In the genomic region with DNA sequence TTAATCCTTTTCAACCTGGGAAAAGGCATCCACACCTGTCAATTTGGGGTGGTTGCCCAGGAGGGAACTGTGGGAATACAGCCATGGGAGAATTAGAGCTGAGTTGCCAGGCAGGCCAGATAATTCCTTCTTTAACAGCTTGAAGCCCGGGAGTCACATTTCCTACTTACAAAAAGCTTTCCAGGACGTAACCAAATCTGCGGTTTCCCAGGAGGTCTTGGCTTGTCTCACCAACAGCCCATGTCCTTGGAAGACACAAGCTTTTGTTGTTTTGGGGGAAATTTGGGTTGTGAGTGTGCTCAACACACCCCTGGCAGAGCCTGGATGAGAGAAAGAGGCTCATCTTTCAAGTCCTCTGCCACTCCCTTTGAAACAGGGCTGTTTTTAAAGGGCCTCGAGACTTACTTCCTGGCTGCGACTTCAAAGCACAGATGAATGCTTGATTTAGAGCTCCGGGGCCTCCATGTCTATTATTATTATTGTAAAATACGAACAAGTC, we compare ENCODE assay signal across 11 cellular contexts.
A peak's percentile ranks its signal among the peaks of the same experiment; 100 is the strongest.
DNase-seq lines count a peak whose midpoint lies in the region; ATAC-seq, FAIRE-seq and TF ChIP-seq lines count a peak whose summit lies in the region.
"Had no signal": no experiment of that assay in that cellular context is flagged by ENCODE, and none has a peak within 500 bp of the region (broad histone marks: within the 10 kb centered on the region; RNA-seq: fewer than 3 reads in every experiment).

No MANE protein-coding gene starts in this region.

- no peak overlapping the region for H3K27ac Mint-ChIP-seq in Calu3 (ENCODE audit: unreplicated experiment)

- intact Hi-C loops in Calu3 (cut with micrococcal nuclease; ENCODE audit: unreplicated experiment), result loop anchor here (10.0 kb wide), 1 partner anchor 177 kb away; no protein-coding TSS in a partner anchor

- CTCF ChIA-PET in Calu3 (lab: Charles Lee), result no interaction called here

- H2AFZ ChIP-seq in keratinocyte (ENCODE audit: control insufficient read depth, low read length), result peak overlapping the region; percentile 94

- H3K4me3 ChIP-seq in cardiac fibroblast (replicated peaks in 1 of 2; ENCODE audit: low read depth in 2 of 2, low read length in 2 of 2) (no peak overlapping the region), keratinocyte (ENCODE audit: control insufficient read depth in 2 of 3, extremely low read depth in 1 of 3, insufficient read depth in 2 of 3, low read depth in 1 of 3, low read length in 3 of 3) (no peak overlapping the region), suprapubic skin (no peak overlapping the region)

- no peaks in the 10 kb centered on the region for H3K79me2 ChIP-seq in keratinocyte (ENCODE audit: control insufficient read depth, insufficient read depth, low read length)

- H3K36me3 Mint-ChIP-seq in Calu3 (ENCODE audit: insufficient read depth, unreplicated experiment), result no peaks in the 10 kb centered on the region

- no peaks in the 10 kb centered on the region for H3K9me1 ChIP-seq in keratinocyte (ENCODE audit: control insufficient read depth, extremely low read depth, insufficient read depth, low read length)

- peak overlapping the region; percentile 28 for H3K9ac ChIP-seq in keratinocyte (ENCODE audit: control insufficient read depth, extremely low read depth, insufficient read depth, low read length)

- DNase-seq in NCI-H82 (lab: John Stamatoyannopoulos, UW) (peak; percentile 21), NCI-H82 treated with DMSO at 0.1 percent for 48 hours (lab: John Stamatoyannopoulos, UW; ENCODE audit: unreplicated experiment) (no peak), cardiac fibroblast (ENCODE audit: low read depth in 2 of 2) (peak; percentile 16 to 41), keratinocyte (ENCODE audit: low read depth, low spot score) (no peak), suprapubic skin (ENCODE audit: low spot score in 2 of 2) (no peak), Calu3 (no peak), SK-N-DZ (ENCODE audit: low spot score) (no peak)
- DNase-seq: NCI-H774, nucleus accumbens had no signal

- no TSS peak for BruUV-seq in Calu3 (replicated peaks; lab: Mats Ljungman, UMichigan)

- no peak for TF ChIP-seq POLR2A in suprapubic skin (IDR thresholded peaks at IDR 0.05)

- H3K4me1 ChIP-seq in keratinocyte (ENCODE audit: control insufficient read depth, extremely low read depth, insufficient read depth, low read length) (peaks cover 50% of the 10 kb centered on the region), suprapubic skin (peaks cover 20% of the 10 kb centered on the region)

- dilution Hi-C loops in keratinocyte (cut with MboI; ENCODE audit: extremely low pct_ligation_motif_present, low sequenced_read_pairs), result no loop called here

- 8% methylated on average over 4 of the region's 7 CpGs for WGBS in suprapubic skin

- H3K27ac ChIP-seq in keratinocyte (ENCODE audit: control insufficient read depth, insufficient read depth, low read length) (peak overlapping the region; percentile 74), suprapubic skin (peak overlapping the region; percentile 46)

- peaks cover 2% of the 10 kb centered on the region for H3K9me3 Mint-ChIP-seq in Calu3 (ENCODE audit: low read depth, unreplicated experiment)

- no peak for ATAC-seq in GM19023 (IDR thresholded peaks at IDR 0.05; ENCODE audit: unreplicated experiment)

- peak; percentile 81 for FAIRE-seq in keratinocyte (lab: Jason Lieb, UNC)
- FAIRE-seq: A204.1 had no signal

- H3K9me3 ChIP-seq in keratinocyte (ENCODE audit: control insufficient read depth, low read depth, low read length) (no peaks in the 10 kb centered on the region), suprapubic skin (no peaks in the 10 kb centered on the region)

- H3K36me3 ChIP-seq in keratinocyte (ENCODE audit: control insufficient read depth in 2 of 2, extremely low read depth in 1 of 2, insufficient read depth in 2 of 2, low read length in 2 of 2) (no peaks in the 10 kb centered on the region), suprapubic skin (no peaks in the 10 kb centered on the region)

- no peaks in the 10 kb centered on the region for H3K27me3 Mint-ChIP-seq in Calu3 (ENCODE audit: unreplicated experiment)

- H3K27me3 ChIP-seq in keratinocyte (ENCODE audit: control insufficient read depth, extremely low read depth, insufficient read depth, low read length) (no peaks in the 10 kb centered on the region), suprapubic skin (no peaks in the 10 kb centered on the region)

- TF ChIP-seq CTCF in cardiac fibroblast (IDR thresholded peaks at IDR 0.05; ENCODE audit: low read depth, low read length) (no peak), keratinocyte (optimal IDR thresholded peaks at IDR 0.05 in 1 of 3, IDR thresholded peaks at IDR 0.05 in 1 of 3, conservative IDR thresholded peaks at IDR 0.05 in 1 of 3; ENCODE audit: extremely low read depth in 1 of 3, insufficient read depth in 2 of 3, low read length in 3 of 3) (no peak), suprapubic skin (IDR thresholded peaks at IDR 0.05) (no peak), Calu3 (IDR thresholded peaks at IDR 0.05; ENCODE audit: unreplicated experiment) (no peak)

- TF ChIP-seq EP300 in suprapubic skin (IDR thresholded peaks at IDR 0.05), result no peak

- H3K4me3 Mint-ChIP-seq in Calu3 (ENCODE audit: low read depth, unreplicated experiment), result no peak overlapping the region

- H3K4me2 ChIP-seq in keratinocyte (ENCODE audit: control insufficient read depth, extremely low read depth, insufficient read depth, low read depth, low read length), result peak overlapping the region; percentile 55

- H4K20me1 ChIP-seq in keratinocyte (ENCODE audit: control insufficient read depth, extremely low read depth, insufficient read depth, low read length), result no peaks in the 10 kb centered on the region

- H3K4me1 Mint-ChIP-seq in Calu3 (ENCODE audit: low read depth, unreplicated experiment), result peaks cover 43% of the 10 kb centered on the region

Comparison
In these comparisons a context has a peak if more than half of its experiments do, and no peak if none do; other contexts are left out.
1. DNase-seq: peak in NCI-H82 (single experiment) and cardiac fibroblast (2 of 2); none in NCI-H82 treated with DMSO at 0.1 percent for 48 hours (single experiment), keratinocyte (single experiment), suprapubic skin (0 of 2), Calu3 (single experiment) and SK-N-DZ (single experiment).